Comparison of ENCODE assay signal across 22 cellular contexts in the genomic region with DNA sequence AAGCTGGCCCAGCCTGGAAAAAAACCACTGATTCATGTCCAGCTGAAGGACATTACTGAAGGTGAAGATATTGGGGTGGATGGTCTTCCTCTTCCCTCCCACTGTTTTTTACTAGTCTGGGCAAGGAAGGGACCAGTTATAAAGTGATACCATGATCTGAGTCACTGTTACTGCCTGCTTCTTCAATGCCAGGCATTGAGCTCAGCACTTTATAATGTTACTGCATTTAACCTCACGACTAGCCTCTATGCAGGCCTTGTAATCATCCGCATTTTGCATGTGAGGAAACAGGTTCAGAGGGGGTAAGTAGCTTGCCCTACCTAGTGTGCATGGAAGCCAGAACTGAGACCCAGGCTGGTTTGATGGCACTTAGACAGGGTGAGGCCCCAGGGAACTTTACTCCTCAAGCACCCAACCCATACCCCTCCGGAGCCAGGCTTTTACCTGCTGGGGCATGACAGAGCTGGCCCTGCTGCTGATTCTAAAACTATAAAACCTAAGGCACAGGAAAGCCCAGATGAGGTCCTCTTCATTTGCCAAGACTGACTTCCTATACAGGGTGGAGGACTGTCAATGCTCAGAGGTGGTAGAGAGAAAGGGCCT. TPM values are rescaled to one million over a fixed set of nuclear protein-coding genes. Genes with fewer than 3 reads are reported as not detected.
"Had no signal": no experiment of that assay in that cellular context is flagged by ENCODE, and none has a peak within 500 bp of the region (broad histone marks: within the 10 kb centered on the region; RNA-seq: fewer than 3 reads in every experiment).

No MANE protein-coding gene starts in this region.

- H3K36me3 ChIP-seq: gastrocnemius medialis, heart right ventricle, neutrophil had no signal

- H3K9me3 ChIP-seq: body of pancreas, gastrocnemius medialis, heart right ventricle, neutrophil had no signal

- H3K36me3 Mint-ChIP-seq: activated naive CD8-positive, alpha-beta T cell treated with anti-CD3 and anti-CD28 coated beads for 36 hours; naive thymus-derived CD4-positive, alpha-beta T cell had no signal

- DNase-seq: activated B cell treated with CpG ODN at 0.5 μM for 24 hours; activated CD4-positive, alpha-beta T cell treated with anti-CD3 and anti-CD28 coated beads for 48 hours; activated CD8-positive, alpha-beta memory T cell treated with anti-CD3 and anti-CD28 coated beads, Interleukin-2, amount 50 U/mL, for 4 hours; activated CD8-positive, alpha-beta T cell treated with anti-CD3 and anti-CD28 coated beads, Interleukin-2, amount 10 ng/mL, durations not matched to agents 7 days and 5 days; activated naive CD8-positive, alpha-beta T cell treated with anti-CD3 and anti-CD28 coated beads for 36 hours; activated T-cell treated with anti-CD3 and anti-CD28 coated beads, Interleukin-2, amount 50 U/mL, for 72 hours; body of pancreas; effector CD4-positive, alpha-beta T cell; heart right ventricle; left cardiac atrium; naive thymus-derived CD4-positive, alpha-beta T cell; stimulated activated CD4-positive, alpha-beta T cell treated with anti-CD3 and anti-CD28 coated beads, Interleukin-4, amount 100 ng/mL, for 4 hours; stimulated activated CD8-positive, alpha-beta memory T cell treated with anti-CD3 and anti-CD28 coated beads, Interleukin-4, amount 100 ng/mL, for 48 hours; stimulated activated naive CD8-positive, alpha-beta T cell treated with anti-CD3 and anti-CD28 coated beads, Interleukin-15, Interleukin-2, amounts not matched to agents 100 U/mL and 50 U/mL, for 24 hours; SW 1271 had no signal

- H3K27ac ChIP-seq: body of pancreas, gastrocnemius medialis, heart right ventricle, neutrophil had no signal

- ATAC-seq: activated CD8-positive, alpha-beta T cell treated with anti-CD3 and anti-CD28 coated beads, Interleukin-2, amount 10 ng/mL, durations not matched to agents 7 days and 5 days; activated T-cell treated with anti-CD3 and anti-CD28 coated beads, Interleukin-2, amount 50 U/mL, for 72 hours; body of pancreas; gastrocnemius medialis; naive thymus-derived CD4-positive, alpha-beta T cell had no signal

- H3K4me1 ChIP-seq: body of pancreas, gastrocnemius medialis, heart right ventricle had no signal

- H3K27me3 ChIP-seq: body of pancreas, gastrocnemius medialis, neutrophil had no signal

- H3K27ac Mint-ChIP-seq: activated B cell treated with CpG ODN at 0.5 μM for 24 hours; activated CD8-positive, alpha-beta T cell treated with anti-CD3 and anti-CD28 coated beads, Interleukin-2, amount 10 ng/mL, durations not matched to agents 7 days and 5 days; activated naive CD8-positive, alpha-beta T cell treated with anti-CD3 and anti-CD28 coated beads for 36 hours; activated T-cell treated with anti-CD3 and anti-CD28 coated beads, Interleukin-2, amount 50 U/mL, for 72 hours; naive thymus-derived CD4-positive, alpha-beta T cell; T-helper 2 cell treated with Interferon-gamma antibody and Interleukin-4, amounts not matched to agents 5 μg/mL and 100 μg/mL, for 36 hours had no signal

- H3K4me3 Mint-ChIP-seq: activated B cell treated with CpG ODN at 0.5 μM for 24 hours; activated CD8-positive, alpha-beta T cell treated with anti-CD3 and anti-CD28 coated beads, Interleukin-2, amount 10 ng/mL, durations not matched to agents 7 days and 5 days; activated naive CD8-positive, alpha-beta T cell treated with anti-CD3 and anti-CD28 coated beads for 36 hours; activated T-cell treated with anti-CD3 and anti-CD28 coated beads, Interleukin-2, amount 50 U/mL, for 72 hours; central memory CD8-positive, alpha-beta T cell; naive thymus-derived CD4-positive, alpha-beta T cell; T-helper 2 cell treated with Interferon-gamma antibody and Interleukin-4, amounts not matched to agents 5 μg/mL and 100 μg/mL, for 36 hours had no signal

- H3K27me3 Mint-ChIP-seq: activated naive CD8-positive, alpha-beta T cell treated with anti-CD3 and anti-CD28 coated beads for 36 hours; central memory CD8-positive, alpha-beta T cell had no signal

- H3K4me3 ChIP-seq: body of pancreas, coronary artery, gastrocnemius medialis, heart right ventricle, lung, skin epidermis had no signal

- H3K9me3 Mint-ChIP-seq: activated B cell treated with CpG ODN at 0.5 μM for 24 hours; activated naive CD8-positive, alpha-beta T cell treated with anti-CD3 and anti-CD28 coated beads for 36 hours; activated T-cell treated with anti-CD3 and anti-CD28 coated beads, Interleukin-2, amount 50 U/mL, for 72 hours; central memory CD8-positive, alpha-beta T cell; naive thymus-derived CD4-positive, alpha-beta T cell; T-helper 2 cell treated with Interferon-gamma antibody and Interleukin-4, amounts not matched to agents 5 μg/mL and 100 μg/mL, for 36 hours had no signal

- H3K4me1 Mint-ChIP-seq: activated B cell treated with CpG ODN at 0.5 μM for 24 hours; activated naive CD8-positive, alpha-beta T cell treated with anti-CD3 and anti-CD28 coated beads for 36 hours; central memory CD8-positive, alpha-beta T cell; naive thymus-derived CD4-positive, alpha-beta T cell had no signal

RNA-seq across cellular contexts. Expression of a gene that starts 11.0 kb away (rescaled TPM):
- total RNA-seq: activated B cell treated with CpG ODN at 0.5 μM for 24 hours had no signal
